Comparison of ENCODE assay signal across 12 cellular contexts in genomic region chr2:46547223-46548102, GRCh38. TPM values are rescaled to one million over a fixed set of nuclear protein-coding genes. Genes with fewer than 3 reads are reported as not detected.
DNase-seq lines count a peak whose midpoint lies in the region; ATAC-seq, FAIRE-seq and TF ChIP-seq lines count a peak whose summit lies in the region.
"Had no signal": no experiment of that assay in that cellular context is flagged by ENCODE, and none has a peak within 500 bp of the region (broad histone marks: within the 10 kb centered on the region; RNA-seq: fewer than 3 reads in every experiment).

No MANE protein-coding gene starts in this region.

- H3K9me3 Mint-ChIP-seq in activated B cell treated with CpG ODN at 0.5 μM for 24 hours (no peaks in the 10 kb centered on the region), immature natural killer cell (no peaks in the 10 kb centered on the region)
- H3K9me3 Mint-ChIP-seq in stimulated activated effector memory CD8-positive, alpha-beta T cell treated with anti-CD3 and anti-CD28 coated beads, Interleukin-12 subunit alpha, Interleukin-12 subunit beta, amount 100 ng/mL, for 72 hours, result no peaks in the 10 kb centered on the region
- H3K9me3 Mint-ChIP-seq in activated naive CD4-positive, alpha-beta T cell treated with anti-CD3 and anti-CD28 coated beads, Interleukin-2, amount 10 ng/mL, durations not matched to agents 7 days and 5 days, result no peaks in the 10 kb centered on the region

- H3K4me1 Mint-ChIP-seq in activated B cell treated with CpG ODN at 0.5 μM for 24 hours (peaks cover 88% of the 10 kb centered on the region), immature natural killer cell (peaks cover 85 to 90% of the 10 kb centered on the region in 2 donors)
- peaks cover 82% of the 10 kb centered on the region for H3K4me1 Mint-ChIP-seq in stimulated activated effector memory CD8-positive, alpha-beta T cell treated with anti-CD3 and anti-CD28 coated beads, Interleukin-12 subunit alpha, Interleukin-12 subunit beta, amount 100 ng/mL, for 72 hours
- peaks cover 58% of the 10 kb centered on the region for H3K4me1 Mint-ChIP-seq in activated naive CD4-positive, alpha-beta T cell treated with anti-CD3 and anti-CD28 coated beads, Interleukin-2, amount 10 ng/mL, durations not matched to agents 7 days and 5 days

- no peak for TF ChIP-seq CTCF in activated B cell treated with CpG ODN at 0.5 μM for 24 hours (IDR thresholded peaks at IDR 0.05)

- H3K27me3 Mint-ChIP-seq in activated B cell treated with CpG ODN at 0.5 μM for 24 hours (no peaks in the 10 kb centered on the region), immature natural killer cell (ENCODE audit: low read depth in 3 of 3) (peaks cover 2 to 14% (median 6%) of the 10 kb centered on the region in 3 donors)
- peaks cover 14% of the 10 kb centered on the region for H3K27me3 Mint-ChIP-seq in activated naive CD4-positive, alpha-beta T cell treated with anti-CD3 and anti-CD28 coated beads, Interleukin-2, amount 10 ng/mL, durations not matched to agents 7 days and 5 days

- peak; percentile 47 for FAIRE-seq in GM19239 (lab: Jason Lieb, UNC)

- no peak for ATAC-seq in activated B cell treated with CpG ODN at 0.5 μM for 24 hours (ENCODE audit: low read depth)
- ATAC-seq in stimulated activated effector memory CD8-positive, alpha-beta T cell treated with anti-CD3 and anti-CD28 coated beads, Interleukin-12 subunit alpha, Interleukin-12 subunit beta, amount 100 ng/mL, for 72 hours, result no peak

- H3K27ac Mint-ChIP-seq in activated B cell treated with CpG ODN at 0.5 μM for 24 hours (peak overlapping the region; percentile 91), immature natural killer cell (peak overlapping the region; percentile 59 to 98 (median 76))
- H3K27ac Mint-ChIP-seq in stimulated activated effector memory CD8-positive, alpha-beta T cell treated with anti-CD3 and anti-CD28 coated beads, Interleukin-12 subunit alpha, Interleukin-12 subunit beta, amount 100 ng/mL, for 72 hours, result peak overlapping the region; percentile 70
- no peak overlapping the region for H3K27ac Mint-ChIP-seq in activated naive CD4-positive, alpha-beta T cell treated with anti-CD3 and anti-CD28 coated beads, Interleukin-2, amount 10 ng/mL, durations not matched to agents 7 days and 5 days

- CTCF ChIA-PET in activated B cell treated with CpG ODN at 0.5 μM for 24 hours (lab: Charles Lee), result interaction anchor here (1.2 to 4.5 kb wide), 3 partner anchors 9 to 74 kb away, joined by 3 to 17 read pairs (median 4); no protein-coding TSS in a partner anchor
- CTCF ChIA-PET in activated naive CD4-positive, alpha-beta T cell treated with anti-CD3 and anti-CD28 coated beads, Interleukin-2, amount 10 ng/mL, durations not matched to agents 7 days and 5 days (lab: Charles Lee), result interaction anchor here (0.5 kb wide), 1 partner anchor 700 kb away, joined by 3 read pairs; no protein-coding TSS in a partner anchor

- POLR2A ChIA-PET in activated B cell treated with CpG ODN at 0.5 μM for 24 hours (lab: Charles Lee), result interaction anchor here (0.7 to 9.1 kb wide), 6 partner anchors 10 to 819 kb away, joined by 3 to 166 read pairs (median 8); no protein-coding TSS in a partner anchor

- intact Hi-C loops in activated B cell treated with CpG ODN at 0.5 μM for 24 hours (cut with micrococcal nuclease), result loop anchor here (1.0 kb wide), 1 partner anchor 9 kb away; no protein-coding TSS in a partner anchor

- DNase-seq in GM19239 (ENCODE audit: insufficient read length, low spot score), result no peak
- no peak for DNase-seq in activated B cell treated with CpG ODN at 0.5 μM for 24 hours
- DNase-seq in immature natural killer cell, result no peak
- no peak for DNase-seq in stimulated activated effector memory CD8-positive, alpha-beta T cell treated with anti-CD3 and anti-CD28 coated beads, Interleukin-12 subunit alpha, Interleukin-12 subunit beta, amount 100 ng/mL, for 72 hours (ENCODE audit: low spot score in 2 of 2)
- no peak for DNase-seq in activated T-cell treated with anti-CD3 and anti-CD28 coated beads, Interleukin-2, amount 50 U/mL, for 1 hour
- no peak for DNase-seq in activated naive CD4-positive, alpha-beta T cell treated with anti-CD3 and anti-CD28 coated beads, Interleukin-2, amount 10 ng/mL, durations not matched to agents 7 days and 5 days
- no peak for DNase-seq in kidney tubule cell (ENCODE audit: low spot score)
- no peak for DNase-seq in AG08395 (ENCODE audit: low spot score)
- DNase-seq: mammary epithelial cell; NCI-H1694; stimulated activated CD4-positive, alpha-beta T cell treated with anti-CD3 and anti-CD28 coated beads, Interleukin-4, amount 100 ng/mL, for 1 hour; SW 1271 had no signal

- H3K36me3 Mint-ChIP-seq in activated B cell treated with CpG ODN at 0.5 μM for 24 hours (ENCODE audit: low read depth) (peaks cover 41% of the 10 kb centered on the region), immature natural killer cell (peaks cover 0 to 3% (median 0%) of the 10 kb centered on the region in 3 donors)
- H3K36me3 Mint-ChIP-seq in stimulated activated effector memory CD8-positive, alpha-beta T cell treated with anti-CD3 and anti-CD28 coated beads, Interleukin-12 subunit alpha, Interleukin-12 subunit beta, amount 100 ng/mL, for 72 hours, result peaks cover 19% of the 10 kb centered on the region
- H3K36me3 Mint-ChIP-seq in activated naive CD4-positive, alpha-beta T cell treated with anti-CD3 and anti-CD28 coated beads, Interleukin-2, amount 10 ng/mL, durations not matched to agents 7 days and 5 days, result peaks cover 2% of the 10 kb centered on the region

- peak overlapping the region; percentile 78 for H3K4me3 Mint-ChIP-seq in activated B cell treated with CpG ODN at 0.5 μM for 24 hours
- H3K4me3 Mint-ChIP-seq in immature natural killer cell, result peak overlapping the region; percentile 47 to 68 (median 64)
- no peak overlapping the region for H3K4me3 Mint-ChIP-seq in stimulated activated effector memory CD8-positive, alpha-beta T cell treated with anti-CD3 and anti-CD28 coated beads, Interleukin-12 subunit alpha, Interleukin-12 subunit beta, amount 100 ng/mL, for 72 hours
- H3K4me3 Mint-ChIP-seq in activated naive CD4-positive, alpha-beta T cell treated with anti-CD3 and anti-CD28 coated beads, Interleukin-2, amount 10 ng/mL, durations not matched to agents 7 days and 5 days, result no peak overlapping the region

RNA-seq across cellular contexts. Expression of gene ATP6V1E2, which starts 5.1 kb away (rescaled TPM):
- total RNA-seq in activated B cell treated with CpG ODN at 0.5 μM for 24 hours, result 7.3 and 8.1 TPM in 2 replicates
- 1 to 10 TPM in 2 of 3 donors, not detected in 1; 4.6 to 5.3 TPM for polyA plus RNA-seq in immature natural killer cell

RNA-seq across cellular contexts. Expression of gene RHOQ, which starts 5.2 kb away (rescaled TPM):
- total RNA-seq in activated B cell treated with CpG ODN at 0.5 μM for 24 hours, result 64.3 and 75.0 TPM in 2 replicates
- polyA plus RNA-seq in immature natural killer cell, result 1 to 10 TPM; 4.2 to 5.3 (median 5.1) TPM

Comparison
In these comparisons a context has a peak if more than half of its experiments do, and no peak if none do; other contexts are left out.
1. H3K4me3 Mint-ChIP-seq: peak in activated B cell treated with CpG ODN at 0.5 μM for 24 hours (single experiment) and immature natural killer cell (5 of 5); none in stimulated activated effector memory CD8-positive, alpha-beta T cell treated with anti-CD3 and anti-CD28 coated beads, Interleukin-12 subunit alpha, Interleukin-12 subunit beta, amount 100 ng/mL, for 72 hours (single experiment) and activated naive CD4-positive, alpha-beta T cell treated with anti-CD3 and anti-CD28 coated beads, Interleukin-2, amount 10 ng/mL, durations not matched to agents 7 days and 5 days (single experiment).